Comparison of ENCODE assay signal across 1 cellular context in the genomic region with DNA sequence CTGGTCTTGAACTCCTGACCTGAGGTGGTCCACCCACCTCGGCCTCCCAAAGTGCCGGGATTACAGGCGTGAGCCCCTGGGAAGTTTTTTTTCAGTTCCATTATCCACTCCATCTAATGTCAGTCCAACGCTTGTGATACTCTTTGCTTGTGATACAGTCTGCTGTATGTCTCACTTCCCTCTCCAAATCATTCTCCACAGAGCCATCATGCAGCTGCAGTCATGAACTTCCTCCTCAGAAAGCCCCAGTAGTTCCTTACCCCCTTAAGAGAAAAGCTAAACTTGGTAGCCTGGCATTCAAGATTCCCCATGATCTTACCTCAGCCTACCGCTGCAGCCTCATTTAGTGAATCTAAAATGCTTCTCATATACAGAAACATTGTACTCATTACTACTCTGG.
A peak's percentile ranks its signal among the peaks of the same experiment; 100 is the strongest.
TF ChIP-seq lines count a peak whose summit lies in the region.

No MANE protein-coding gene starts in this region.

TF ChIP-seq in GM12878, 131 proteins besides CTCF, POLR2A, EP300 and RAD21 (continued from another document and continues in another):
- TF ChIP-seq, protein P1, sequence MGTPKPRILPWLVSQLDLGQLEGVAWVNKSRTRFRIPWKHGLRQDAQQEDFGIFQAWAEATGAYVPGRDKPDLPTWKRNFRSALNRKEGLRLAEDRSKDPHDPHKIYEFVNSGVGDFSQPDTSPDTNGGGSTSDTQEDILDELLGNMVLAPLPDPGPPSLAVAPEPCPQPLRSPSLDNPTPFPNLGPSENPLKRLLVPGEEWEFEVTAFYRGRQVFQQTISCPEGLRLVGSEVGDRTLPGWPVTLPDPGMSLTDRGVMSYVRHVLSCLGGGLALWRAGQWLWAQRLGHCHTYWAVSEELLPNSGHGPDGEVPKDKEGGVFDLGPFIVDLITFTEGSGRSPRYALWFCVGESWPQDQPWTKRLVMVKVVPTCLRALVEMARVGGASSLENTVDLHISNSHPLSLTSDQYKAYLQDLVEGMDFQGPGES (IDR thresholded peaks at IDR 0.05), result no peak
- TF ChIP-seq NFIC (IDR thresholded peaks at IDR 0.05; ENCODE audit: low read depth, low read length) (no peak), IKZF2 (IDR thresholded peaks at IDR 0.05) (peak in 1 of 2 experiments; percentile 50; a peak in 2 of 4 replicates), BMI1 (IDR thresholded peaks at IDR 0.05; ENCODE audit: borderline replicate concordance) (no peak), RUNX3 (IDR thresholded peaks at IDR 0.05; ENCODE audit: low read length) (0 out of 2 replicates have a peak, but pooled peaks have one; percentile 3), SPI1 (IDR thresholded peaks at IDR 0.05; ENCODE audit: borderline replicate concordance, insufficient read depth, low read depth, low read length) (peak; percentile 79; the same call in 1 of the 2 replicates), YY1 (IDR thresholded peaks at IDR 0.05; ENCODE audit: low read depth, low read length) (peak; percentile 40; the same call in 1 of the 2 replicates), ZNF24 (IDR thresholded peaks at IDR 0.05) (no peak), HDGF (IDR thresholded peaks at IDR 0.05) (no peak), BRCA1 (IDR thresholded peaks at IDR 0.05; ENCODE audit: low read depth, low read length) (no peak), POU2F2 (IDR thresholded peaks at IDR 0.05; ENCODE audit: borderline replicate concordance, low read depth, low read length) (no peak), HDAC6 (IDR thresholded peaks at IDR 0.05; ENCODE audit: unreplicated experiment) (no peak), EZH2 (IDR thresholded peaks at IDR 0.05; ENCODE audit: borderline replicate concordance, control insufficient read depth, low read depth, low read length) (no peak), TAF1 (IDR thresholded peaks at IDR 0.05; ENCODE audit: borderline replicate concordance, low read depth, low read length) (no peak), BHLHE40 (IDR thresholded peaks at IDR 0.05; ENCODE audit: borderline replicate concordance in 1 of 2, low read depth in 2 of 2, low read length in 1 of 2) (no peak), MYC (IDR thresholded peaks at IDR 0.05; ENCODE audit: insufficient read depth, insufficient read length, insufficient replicate concordance, low read length, severe bottlenecking) (no peak), SMARCA5 (IDR thresholded peaks at IDR 0.05) (no peak), TBL1XR1 (IDR thresholded peaks at IDR 0.05; ENCODE audit: low read depth, low read length) (no peak), PML (IDR thresholded peaks at IDR 0.05; ENCODE audit: low read length) (no peak), ZNF274 (IDR thresholded peaks at IDR 0.05; ENCODE audit: insufficient read depth, insufficient read length) (no peak), NBN (IDR thresholded peaks at IDR 0.05) (0 out of 2 replicates have a peak, but pooled peaks have one; percentile 26), CBX3 (IDR thresholded peaks at IDR 0.05; ENCODE audit: borderline replicate concordance, low read depth) (no peak), RELA (IDR thresholded peaks at IDR 0.05; ENCODE audit: borderline replicate concordance, partially characterized antibody) (no peak), ZSCAN29 (IDR thresholded peaks at IDR 0.05) (no peak), BCL11A (IDR thresholded peaks at IDR 0.05; ENCODE audit: low read depth, low read length) (no peak), HDAC2 (IDR thresholded peaks at IDR 0.05) (no peak), SRF (IDR thresholded peaks at IDR 0.05; ENCODE audit: low read depth in 2 of 2, low read length in 2 of 2) (0 out of 4 replicates have a peak, but pooled peaks of 1 of the 2 experiments have one; percentile 28), NFYA (IDR thresholded peaks at IDR 0.05; ENCODE audit: borderline replicate concordance, low read depth, low read length) (no peak)
- TF ChIP-seq, protein P2, sequence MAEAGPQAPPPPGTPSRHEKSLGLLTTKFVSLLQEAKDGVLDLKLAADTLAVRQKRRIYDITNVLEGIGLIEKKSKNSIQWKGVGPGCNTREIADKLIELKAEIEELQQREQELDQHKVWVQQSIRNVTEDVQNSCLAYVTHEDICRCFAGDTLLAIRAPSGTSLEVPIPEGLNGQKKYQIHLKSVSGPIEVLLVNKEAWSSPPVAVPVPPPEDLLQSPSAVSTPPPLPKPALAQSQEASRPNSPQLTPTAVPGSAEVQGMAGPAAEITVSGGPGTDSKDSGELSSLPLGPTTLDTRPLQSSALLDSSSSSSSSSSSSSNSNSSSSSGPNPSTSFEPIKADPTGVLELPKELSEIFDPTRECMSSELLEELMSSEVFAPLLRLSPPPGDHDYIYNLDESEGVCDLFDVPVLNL (IDR thresholded peaks at IDR 0.05; ENCODE audit: low read depth, low read length), result no peak
- TF ChIP-seq, protein P3, sequence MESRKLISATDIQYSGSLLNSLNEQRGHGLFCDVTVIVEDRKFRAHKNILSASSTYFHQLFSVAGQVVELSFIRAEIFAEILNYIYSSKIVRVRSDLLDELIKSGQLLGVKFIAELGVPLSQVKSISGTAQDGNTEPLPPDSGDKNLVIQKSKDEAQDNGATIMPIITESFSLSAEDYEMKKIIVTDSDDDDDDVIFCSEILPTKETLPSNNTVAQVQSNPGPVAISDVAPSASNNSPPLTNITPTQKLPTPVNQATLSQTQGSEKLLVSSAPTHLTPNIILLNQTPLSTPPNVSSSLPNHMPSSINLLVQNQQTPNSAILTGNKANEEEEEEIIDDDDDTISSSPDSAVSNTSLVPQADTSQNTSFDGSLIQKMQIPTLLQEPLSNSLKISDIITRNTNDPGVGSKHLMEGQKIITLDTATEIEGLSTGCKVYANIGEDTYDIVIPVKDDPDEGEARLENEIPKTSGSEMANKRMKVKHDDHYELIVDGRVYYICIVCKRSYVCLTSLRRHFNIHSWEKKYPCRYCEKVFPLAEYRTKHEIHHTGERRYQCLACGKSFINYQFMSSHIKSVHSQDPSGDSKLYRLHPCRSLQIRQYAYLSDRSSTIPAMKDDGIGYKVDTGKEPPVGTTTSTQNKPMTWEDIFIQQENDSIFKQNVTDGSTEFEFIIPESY (IDR thresholded peaks at IDR 0.05), result no peak
- TF ChIP-seq, protein P4, sequence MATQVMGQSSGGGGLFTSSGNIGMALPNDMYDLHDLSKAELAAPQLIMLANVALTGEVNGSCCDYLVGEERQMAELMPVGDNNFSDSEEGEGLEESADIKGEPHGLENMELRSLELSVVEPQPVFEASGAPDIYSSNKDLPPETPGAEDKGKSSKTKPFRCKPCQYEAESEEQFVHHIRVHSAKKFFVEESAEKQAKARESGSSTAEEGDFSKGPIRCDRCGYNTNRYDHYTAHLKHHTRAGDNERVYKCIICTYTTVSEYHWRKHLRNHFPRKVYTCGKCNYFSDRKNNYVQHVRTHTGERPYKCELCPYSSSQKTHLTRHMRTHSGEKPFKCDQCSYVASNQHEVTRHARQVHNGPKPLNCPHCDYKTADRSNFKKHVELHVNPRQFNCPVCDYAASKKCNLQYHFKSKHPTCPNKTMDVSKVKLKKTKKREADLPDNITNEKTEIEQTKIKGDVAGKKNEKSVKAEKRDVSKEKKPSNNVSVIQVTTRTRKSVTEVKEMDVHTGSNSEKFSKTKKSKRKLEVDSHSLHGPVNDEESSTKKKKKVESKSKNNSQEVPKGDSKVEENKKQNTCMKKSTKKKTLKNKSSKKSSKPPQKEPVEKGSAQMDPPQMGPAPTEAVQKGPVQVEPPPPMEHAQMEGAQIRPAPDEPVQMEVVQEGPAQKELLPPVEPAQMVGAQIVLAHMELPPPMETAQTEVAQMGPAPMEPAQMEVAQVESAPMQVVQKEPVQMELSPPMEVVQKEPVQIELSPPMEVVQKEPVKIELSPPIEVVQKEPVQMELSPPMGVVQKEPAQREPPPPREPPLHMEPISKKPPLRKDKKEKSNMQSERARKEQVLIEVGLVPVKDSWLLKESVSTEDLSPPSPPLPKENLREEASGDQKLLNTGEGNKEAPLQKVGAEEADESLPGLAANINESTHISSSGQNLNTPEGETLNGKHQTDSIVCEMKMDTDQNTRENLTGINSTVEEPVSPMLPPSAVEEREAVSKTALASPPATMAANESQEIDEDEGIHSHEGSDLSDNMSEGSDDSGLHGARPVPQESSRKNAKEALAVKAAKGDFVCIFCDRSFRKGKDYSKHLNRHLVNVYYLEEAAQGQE (IDR thresholded peaks at IDR 0.05; ENCODE audit: low read depth, low read length), result no peak
- TF ChIP-seq, protein P5, sequence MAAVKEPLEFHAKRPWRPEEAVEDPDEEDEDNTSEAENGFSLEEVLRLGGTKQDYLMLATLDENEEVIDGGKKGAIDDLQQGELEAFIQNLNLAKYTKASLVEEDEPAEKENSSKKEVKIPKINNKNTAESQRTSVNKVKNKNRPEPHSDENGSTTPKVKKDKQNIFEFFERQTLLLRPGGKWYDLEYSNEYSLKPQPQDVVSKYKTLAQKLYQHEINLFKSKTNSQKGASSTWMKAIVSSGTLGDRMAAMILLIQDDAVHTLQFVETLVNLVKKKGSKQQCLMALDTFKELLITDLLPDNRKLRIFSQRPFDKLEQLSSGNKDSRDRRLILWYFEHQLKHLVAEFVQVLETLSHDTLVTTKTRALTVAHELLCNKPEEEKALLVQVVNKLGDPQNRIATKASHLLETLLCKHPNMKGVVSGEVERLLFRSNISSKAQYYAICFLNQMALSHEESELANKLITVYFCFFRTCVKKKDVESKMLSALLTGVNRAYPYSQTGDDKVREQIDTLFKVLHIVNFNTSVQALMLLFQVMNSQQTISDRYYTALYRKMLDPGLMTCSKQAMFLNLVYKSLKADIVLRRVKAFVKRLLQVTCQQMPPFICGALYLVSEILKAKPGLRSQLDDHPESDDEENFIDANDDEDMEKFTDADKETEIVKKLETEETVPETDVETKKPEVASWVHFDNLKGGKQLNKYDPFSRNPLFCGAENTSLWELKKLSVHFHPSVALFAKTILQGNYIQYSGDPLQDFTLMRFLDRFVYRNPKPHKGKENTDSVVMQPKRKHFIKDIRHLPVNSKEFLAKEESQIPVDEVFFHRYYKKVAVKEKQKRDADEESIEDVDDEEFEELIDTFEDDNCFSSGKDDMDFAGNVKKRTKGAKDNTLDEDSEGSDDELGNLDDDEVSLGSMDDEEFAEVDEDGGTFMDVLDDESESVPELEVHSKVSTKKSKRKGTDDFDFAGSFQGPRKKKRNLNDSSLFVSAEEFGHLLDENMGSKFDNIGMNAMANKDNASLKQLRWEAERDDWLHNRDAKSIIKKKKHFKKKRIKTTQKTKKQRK (IDR thresholded peaks at IDR 0.05; ENCODE audit: low read depth, low read length), result no peak
- TF ChIP-seq, protein P6, sequence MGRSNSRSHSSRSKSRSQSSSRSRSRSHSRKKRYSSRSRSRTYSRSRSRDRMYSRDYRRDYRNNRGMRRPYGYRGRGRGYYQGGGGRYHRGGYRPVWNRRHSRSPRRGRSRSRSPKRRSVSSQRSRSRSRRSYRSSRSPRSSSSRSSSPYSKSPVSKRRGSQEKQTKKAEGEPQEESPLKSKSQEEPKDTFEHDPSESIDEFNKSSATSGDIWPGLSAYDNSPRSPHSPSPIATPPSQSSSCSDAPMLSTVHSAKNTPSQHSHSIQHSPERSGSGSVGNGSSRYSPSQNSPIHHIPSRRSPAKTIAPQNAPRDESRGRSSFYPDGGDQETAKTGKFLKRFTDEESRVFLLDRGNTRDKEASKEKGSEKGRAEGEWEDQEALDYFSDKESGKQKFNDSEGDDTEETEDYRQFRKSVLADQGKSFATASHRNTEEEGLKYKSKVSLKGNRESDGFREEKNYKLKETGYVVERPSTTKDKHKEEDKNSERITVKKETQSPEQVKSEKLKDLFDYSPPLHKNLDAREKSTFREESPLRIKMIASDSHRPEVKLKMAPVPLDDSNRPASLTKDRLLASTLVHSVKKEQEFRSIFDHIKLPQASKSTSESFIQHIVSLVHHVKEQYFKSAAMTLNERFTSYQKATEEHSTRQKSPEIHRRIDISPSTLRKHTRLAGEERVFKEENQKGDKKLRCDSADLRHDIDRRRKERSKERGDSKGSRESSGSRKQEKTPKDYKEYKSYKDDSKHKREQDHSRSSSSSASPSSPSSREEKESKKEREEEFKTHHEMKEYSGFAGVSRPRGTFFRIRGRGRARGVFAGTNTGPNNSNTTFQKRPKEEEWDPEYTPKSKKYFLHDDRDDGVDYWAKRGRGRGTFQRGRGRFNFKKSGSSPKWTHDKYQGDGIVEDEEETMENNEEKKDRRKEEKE (IDR thresholded peaks at IDR 0.05), result no peak
- TF ChIP-seq, protein P7, sequence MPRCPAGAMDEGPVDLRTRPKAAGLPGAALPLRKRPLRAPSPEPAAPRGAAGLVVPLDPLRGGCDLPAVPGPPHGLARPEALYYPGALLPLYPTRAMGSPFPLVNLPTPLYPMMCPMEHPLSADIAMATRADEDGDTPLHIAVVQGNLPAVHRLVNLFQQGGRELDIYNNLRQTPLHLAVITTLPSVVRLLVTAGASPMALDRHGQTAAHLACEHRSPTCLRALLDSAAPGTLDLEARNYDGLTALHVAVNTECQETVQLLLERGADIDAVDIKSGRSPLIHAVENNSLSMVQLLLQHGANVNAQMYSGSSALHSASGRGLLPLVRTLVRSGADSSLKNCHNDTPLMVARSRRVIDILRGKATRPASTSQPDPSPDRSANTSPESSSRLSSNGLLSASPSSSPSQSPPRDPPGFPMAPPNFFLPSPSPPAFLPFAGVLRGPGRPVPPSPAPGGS (IDR thresholded peaks at IDR 0.05; ENCODE audit: borderline replicate concordance, insufficient read depth, low read depth, low read length, poor library complexity, severe bottlenecking), result no peak
- TF ChIP-seq, protein P8, sequence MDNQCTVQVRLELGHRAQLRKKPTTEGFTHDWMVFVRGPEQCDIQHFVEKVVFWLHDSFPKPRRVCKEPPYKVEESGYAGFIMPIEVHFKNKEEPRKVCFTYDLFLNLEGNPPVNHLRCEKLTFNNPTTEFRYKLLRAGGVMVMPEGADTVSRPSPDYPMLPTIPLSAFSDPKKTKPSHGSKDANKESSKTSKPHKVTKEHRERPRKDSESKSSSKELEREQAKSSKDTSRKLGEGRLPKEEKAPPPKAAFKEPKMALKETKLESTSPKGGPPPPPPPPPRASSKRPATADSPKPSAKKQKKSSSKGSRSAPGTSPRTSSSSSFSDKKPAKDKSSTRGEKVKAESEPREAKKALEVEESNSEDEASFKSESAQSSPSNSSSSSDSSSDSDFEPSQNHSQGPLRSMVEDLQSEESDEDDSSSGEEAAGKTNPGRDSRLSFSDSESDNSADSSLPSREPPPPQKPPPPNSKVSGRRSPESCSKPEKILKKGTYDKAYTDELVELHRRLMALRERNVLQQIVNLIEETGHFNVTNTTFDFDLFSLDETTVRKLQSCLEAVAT (IDR thresholded peaks at IDR 0.05), result 0 out of 2 replicates have a peak, but pooled peaks have one; percentile 11
- TF ChIP-seq, protein P9, sequence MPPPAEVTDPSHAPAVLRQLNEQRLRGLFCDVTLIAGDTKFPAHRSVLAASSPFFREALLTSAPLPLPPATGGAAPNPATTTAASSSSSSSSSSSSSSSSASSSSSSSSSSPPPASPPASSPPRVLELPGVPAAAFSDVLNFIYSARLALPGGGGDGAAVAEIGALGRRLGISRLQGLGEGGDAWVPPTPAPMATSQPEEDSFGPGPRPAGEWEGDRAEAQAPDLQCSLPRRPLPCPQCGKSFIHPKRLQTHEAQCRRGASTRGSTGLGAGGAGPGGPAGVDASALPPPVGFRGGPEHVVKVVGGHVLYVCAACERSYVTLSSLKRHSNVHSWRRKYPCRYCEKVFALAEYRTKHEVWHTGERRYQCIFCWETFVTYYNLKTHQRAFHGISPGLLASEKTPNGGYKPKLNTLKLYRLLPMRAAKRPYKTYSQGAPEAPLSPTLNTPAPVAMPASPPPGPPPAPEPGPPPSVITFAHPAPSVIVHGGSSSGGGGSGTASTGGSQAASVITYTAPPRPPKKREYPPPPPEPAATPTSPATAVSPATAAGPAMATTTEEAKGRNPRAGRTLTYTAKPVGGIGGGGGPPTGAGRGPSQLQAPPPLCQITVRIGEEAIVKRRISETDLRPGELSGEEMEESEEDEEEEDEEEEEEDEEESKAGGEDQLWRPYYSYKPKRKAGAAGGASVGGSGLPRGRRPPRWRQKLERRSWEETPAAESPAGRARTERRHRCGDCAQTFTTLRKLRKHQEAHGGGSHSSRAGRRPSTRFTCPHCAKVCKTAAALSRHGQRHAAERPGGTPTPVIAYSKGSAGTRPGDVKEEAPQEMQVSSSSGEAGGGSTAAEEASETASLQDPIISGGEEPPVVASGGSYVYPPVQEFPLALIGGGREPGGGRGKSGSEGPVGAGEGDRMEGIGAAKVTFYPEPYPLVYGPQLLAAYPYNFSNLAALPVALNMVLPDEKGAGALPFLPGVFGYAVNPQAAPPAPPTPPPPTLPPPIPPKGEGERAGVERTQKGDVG (CRISPR knock-in tag; IDR thresholded peaks at IDR 0.05), result no peak
